Comparison of ENCODE assay signal across 29 cellular contexts in genomic region chr6:10612161-10612560, GRCh38.
DNase-seq lines count a peak whose midpoint lies in the region; ATAC-seq, FAIRE-seq and TF ChIP-seq lines count a peak whose summit lies in the region.
"Had no signal": no experiment of that assay in that cellular context is flagged by ENCODE, and none has a peak within 500 bp of the region (broad histone marks: within the 10 kb centered on the region; RNA-seq: fewer than 3 reads in every experiment).

No MANE protein-coding gene starts in this region.

- H3K27ac Mint-ChIP-seq in type B pancreatic cell, result no peak overlapping the region
- H3K27ac Mint-ChIP-seq: CD4-positive, alpha-beta T cell had no signal

- TF ChIP-seq EP300 in transverse colon (IDR thresholded peaks at IDR 0.05; ENCODE audit: low read depth), result no peak

- DNase-seq in left ventricle myocardium inferior (no peak), Right ventricle myocardium inferior (ENCODE audit: missing footprints) (no peak), transverse colon (no peak), GM12891 (ENCODE audit: insufficient read length, low spot score) (no peak), type B pancreatic cell (ENCODE audit: extremely low spot score, unreplicated experiment) (no peak), ascending aorta (ENCODE audit: low spot score in 2 of 2) (no peak)
- DNase-seq: 8988T; ACHN; CD4-positive, alpha-beta T cell; DMS53; Kasumi-1; MV-4-11; NCI-H1105; NCI-H146; NCI-H1930; NCI-H2107; NCI-H524; NCI-H774; SJCRH30 had no signal

- H3K4me1 ChIP-seq in left ventricle myocardium inferior (peaks cover 46% of the 10 kb centered on the region), muscle layer of colon (ENCODE audit: insufficient read depth, low read length) (peaks cover 50% of the 10 kb centered on the region), transverse colon (peaks cover 0 to 20% (median 7%) of the 10 kb centered on the region in 4 donors), ascending aorta (peaks cover 0 to 11% of the 10 kb centered on the region in 2 donors)
- H3K4me1 ChIP-seq: SJCRH30 had no signal

- H3K9me3 Mint-ChIP-seq in type B pancreatic cell, result peaks cover 14% of the 10 kb centered on the region

- intact Hi-C loops in left ventricle myocardium inferior (cut with micrococcal nuclease), result no loop called here
- intact Hi-C loops in Right ventricle myocardium inferior (cut with DNase I), result loop anchor here (5.0 kb wide), 1 partner anchor 75 kb away; no protein-coding TSS in a partner anchor
- intact Hi-C loops in transverse colon (cut with DNase I; ENCODE audit: low total_unique reads), result loop anchor here (10.0 kb wide), 1 partner anchor 47 kb away; no protein-coding TSS in a partner anchor
- intact Hi-C loops in ascending aorta (cut with DNase I), result no loop called here

- FAIRE-seq in GM12891 (lab: Jason Lieb, UNC), result no peak
- FAIRE-seq: D721Med, G401.6, GM12878, H1, RCC 7860 had no signal

- H3K27me3 ChIP-seq in left ventricle myocardium inferior (ENCODE audit: low read depth) (no peaks in the 10 kb centered on the region), muscle layer of colon (ENCODE audit: control insufficient read depth in 1 of 2, insufficient read depth in 2 of 2, low read length in 2 of 2) (no peaks in the 10 kb centered on the region), transverse colon (no peaks in the 10 kb centered on the region), ascending aorta (no peaks in the 10 kb centered on the region)
- H3K27me3 ChIP-seq: SJCRH30 had no signal

- peaks cover 8% of the 10 kb centered on the region for H3K9me3 ChIP-seq in left ventricle myocardium inferior (replicated peaks)
- H3K9me3 ChIP-seq in muscle layer of colon (ENCODE audit: low read length), result no peaks in the 10 kb centered on the region
- H3K9me3 ChIP-seq in transverse colon, result no peaks in the 10 kb centered on the region
- H3K9me3 ChIP-seq in ascending aorta, result no peaks in the 10 kb centered on the region
- H3K9me3 ChIP-seq: SJCRH30 had no signal

- H3K4me1 Mint-ChIP-seq in type B pancreatic cell (ENCODE audit: unreplicated experiment), result peaks cover 8% of the 10 kb centered on the region

- TF ChIP-seq CTCF in left ventricle myocardium inferior (IDR thresholded peaks at IDR 0.05; ENCODE audit: borderline replicate concordance) (no peak), VCaP (conservative IDR thresholded peaks at IDR 0.05) (no peak), transverse colon (IDR thresholded peaks at IDR 0.05) (no peak), type B pancreatic cell (conservative IDR thresholded peaks at IDR 0.05) (no peak), ascending aorta (IDR thresholded peaks at IDR 0.05) (no peak)

- H3K9ac ChIP-seq in muscle layer of colon (ENCODE audit: low read length), result no peak overlapping the region

- H3K36me3 Mint-ChIP-seq in type B pancreatic cell, result no peaks in the 10 kb centered on the region

- WGBS in transverse colon (ENCODE audit: low coverage in 1 of 2), 2 donors, result 68 to 83% methylated on average over 4 to 8 of the region's 8 CpGs

- H3K4me3 Mint-ChIP-seq in type B pancreatic cell, result no peak overlapping the region
- H3K4me3 Mint-ChIP-seq: CD4-positive, alpha-beta T cell had no signal

- H3K4me3 ChIP-seq in left ventricle myocardium inferior, result no peak overlapping the region
- no peak overlapping the region for H3K4me3 ChIP-seq in muscle layer of colon (ENCODE audit: low read depth in 1 of 2, low read length in 2 of 2)
- no peak overlapping the region for H3K4me3 ChIP-seq in transverse colon
- no peak overlapping the region for H3K4me3 ChIP-seq in ascending aorta
- H3K4me3 ChIP-seq: GM12878, K562, SJCRH30 had no signal

- no peak for ATAC-seq in Right ventricle myocardium inferior
- ATAC-seq: GM12878, HCT116, K562, SK-N-SH treated with all-trans-retinoic acid at 6 μM for 48 hours had no signal

- in situ Hi-C loops in transverse colon (cut with MboI; ENCODE audit: low pct_ligation_motif_present in 1 of 4, low pct_unique_long_range_greater_than_20kb in 1 of 4, low sequenced_read_pairs in 3 of 4), result no loop called here

- peaks cover 3% of the 10 kb centered on the region for H3K27me3 Mint-ChIP-seq in type B pancreatic cell
- H3K27me3 Mint-ChIP-seq: CD4-positive, alpha-beta T cell had no signal

- TF ChIP-seq POLR2A in transverse colon (IDR thresholded peaks at IDR 0.05), result no peak
- TF ChIP-seq POLR2A in GM12891 (IDR thresholded peaks at IDR 0.05; ENCODE audit: low read depth, low read length), result no peak

- H3K36me3 ChIP-seq in left ventricle myocardium inferior, result no peaks in the 10 kb centered on the region
- H3K36me3 ChIP-seq in muscle layer of colon (ENCODE audit: insufficient read depth, low read length), result no peaks in the 10 kb centered on the region
- no peaks in the 10 kb centered on the region for H3K36me3 ChIP-seq in transverse colon
- H3K36me3 ChIP-seq in ascending aorta, result no peaks in the 10 kb centered on the region
- H3K36me3 ChIP-seq: SJCRH30 had no signal

- H3K27ac ChIP-seq in left ventricle myocardium inferior (replicated peaks), result peak overlapping the region; percentile 43
- H3K27ac ChIP-seq in VCaP, result peak overlapping the region; percentile 68
- peak overlapping the region; percentile 27 for H3K27ac ChIP-seq in muscle layer of colon (ENCODE audit: low read depth, low read length)
- H3K27ac ChIP-seq in transverse colon, result peak overlapping the region; percentile 37 to 60 (median 54)
- H3K27ac ChIP-seq in ascending aorta, result no peak overlapping the region
- H3K27ac ChIP-seq: SJCRH30 had no signal

TF ChIP-seq in GM12891, 5 proteins besides CTCF, POLR2A, EP300 and RAD21:
- TF ChIP-seq POU2F2 (IDR thresholded peaks at IDR 0.05; ENCODE audit: low read depth, low read length) (no peak), PAX5 (IDR thresholded peaks at IDR 0.05; ENCODE audit: insufficient read depth, low read length, severe bottlenecking) (no peak), SPI1 (IDR thresholded peaks at IDR 0.05; ENCODE audit: low read depth, low read length) (no peak), TAF1 (IDR thresholded peaks at IDR 0.05; ENCODE audit: low read depth, low read length) (no peak), POLR2AphosphoS5 (IDR thresholded peaks at IDR 0.05; ENCODE audit: low read depth, low read length) (no peak)

Comparison
In these comparisons a context has a peak if more than half of its experiments do, and no peak if none do; other contexts are left out.
1. intact Hi-C loops: an anchor here in Right ventricle myocardium inferior (5.0 kb wide) and transverse colon (10.0 kb wide); none called in left ventricle myocardium inferior and ascending aorta.
2. H3K27ac ChIP-seq: peak in left ventricle myocardium inferior (single experiment), VCaP (single experiment), muscle layer of colon (single experiment) and transverse colon (4 of 4); none in ascending aorta (0 of 2).